ENCODE assay signal across 9 cellular contexts in genomic region chr1:206631085-206631509, GRCh38. TPM values are rescaled to one million over a fixed set of nuclear protein-coding genes. Genes with fewer than 3 reads are reported as not detected.
DNase-seq lines count a peak whose midpoint lies in the region; ATAC-seq and TF ChIP-seq lines count a peak whose summit lies in the region.
"Had no signal": no experiment of that assay in that cellular context is flagged by ENCODE, and none has a peak within 500 bp of the region (broad histone marks: within the 10 kb centered on the region; RNA-seq: fewer than 3 reads in every experiment).

No MANE protein-coding gene starts in this region.

- no peak overlapping the region for H2BK20ac ChIP-seq in H9 (ENCODE audit: low read depth, low read length, poor library complexity, severe bottlenecking)

- no peak overlapping the region for H3K56ac ChIP-seq in H9 (ENCODE audit: insufficient read length, low read depth, low read length)

- no peak overlapping the region for H3K9ac ChIP-seq in H9 (ENCODE audit: extremely low read depth, insufficient read length, low read length)

- H3K79me2 ChIP-seq in H9 (ENCODE audit: insufficient read depth, low read length): no peaks in the 10 kb centered on the region

- no peak overlapping the region for H3K18ac ChIP-seq in H9 (ENCODE audit: insufficient read length, low read depth, low read length)

- H3K9me3 Mint-ChIP-seq in H9 (peaks cover 0 to 5% of the 10 kb centered on the region in 2 experiments; a peak in 1 of 5 replicates), natural killer cell (no peaks in the 10 kb centered on the region)
- H3K9me3 Mint-ChIP-seq: IgD-negative memory B cell had no signal

- H3K4me2 ChIP-seq in H9 (ENCODE audit: insufficient read depth, insufficient read length, low read length): no peak overlapping the region

- intact Hi-C loops in sigmoid colon (cut with DNase I): no loop called here
- intact Hi-C loops in natural killer cell (cut with micrococcal nuclease): loop anchor here (10.0 kb wide), 2 partner anchors 174 to 284 kb away; no protein-coding TSS in a partner anchor

- H3T11ph ChIP-seq in H9 (ENCODE audit: low read length): no peak overlapping the region

- H3K23ac ChIP-seq in H9 (ENCODE audit: insufficient read length, low read depth, low read length): no peak overlapping the region

- no peak overlapping the region for H2BK15ac ChIP-seq in H9 (ENCODE audit: low read depth, low read length)

- no peak overlapping the region for H4K8ac ChIP-seq in H9 (replicated peaks; ENCODE audit: insufficient read length, low read depth, low read length)

- no peak for TF ChIP-seq EP300 in sigmoid colon (IDR thresholded peaks at IDR 0.05)

- H3K14ac ChIP-seq in H9 (ENCODE audit: insufficient read depth, low read length): no peak overlapping the region

- peaks cover 28% of the 10 kb centered on the region for H3K27me3 Mint-ChIP-seq in H9 (ENCODE audit: low read depth)
- H3K27me3 Mint-ChIP-seq in natural killer cell (ENCODE audit: low read depth in 2 of 2): peaks cover 20 to 30% of the 10 kb centered on the region in 2 donors

- H4K91ac ChIP-seq in H9 (ENCODE audit: insufficient read length, low read depth, low read length): no peak overlapping the region

- no peaks in the 10 kb centered on the region for H3K9me3 ChIP-seq in H9 (ENCODE audit: control insufficient read depth, low read depth, low read length)
- H3K9me3 ChIP-seq in WERI-Rb-1 (ENCODE audit: severe bottlenecking): no peaks in the 10 kb centered on the region
- no peaks in the 10 kb centered on the region for H3K9me3 ChIP-seq in sigmoid colon

- H3K4me1 ChIP-seq in H9 (ENCODE audit: insufficient read depth, low read length) (peaks cover 3% of the 10 kb centered on the region; the same call in 1 of the 2 replicates), sigmoid colon (peaks cover 0 to 18% (median 13%) of the 10 kb centered on the region in 4 donors)

- no peak overlapping the region for H4K5ac ChIP-seq in H9 (ENCODE audit: insufficient read length, low read depth, low read length)

- H2AFZ ChIP-seq in H9 (ENCODE audit: low read length): no peak overlapping the region

- no CpG with 5 or more reads among the region's 4 CpGs for WGBS in H9 (ENCODE audit: extremely low coverage, insufficient read length, low lambda C conversion rate)
- 34 to 56% methylated on average over 4 of the region's 4 CpGs for WGBS in sigmoid colon, 2 donors

- no peaks in the 10 kb centered on the region for H3K27me3 ChIP-seq in H9 (ENCODE audit: insufficient read depth, low read length)
- H3K27me3 ChIP-seq in WERI-Rb-1 (ENCODE audit: insufficient read depth, low read depth, severe bottlenecking): no peaks in the 10 kb centered on the region
- no peaks in the 10 kb centered on the region for H3K27me3 ChIP-seq in sigmoid colon

- TF ChIP-seq POLR2A in sigmoid colon (IDR thresholded peaks at IDR 0.05): no peak

- H3K4me3 Mint-ChIP-seq in H9 (no peak overlapping the region), natural killer cell (no peak overlapping the region)
- H3K4me3 Mint-ChIP-seq: IgD-negative memory B cell had no signal

- H3K4me1 Mint-ChIP-seq in H9 (peaks cover 19 to 25% of the 10 kb centered on the region in 2 experiments), natural killer cell (peaks cover 10 to 20% of the 10 kb centered on the region in 2 donors)

- H2BK120ac ChIP-seq in H9 (ENCODE audit: low read depth, low read length, poor library complexity, severe bottlenecking): no peak overlapping the region

- H3K27ac Mint-ChIP-seq in H9 (no peak overlapping the region), natural killer cell (no peak overlapping the region)
- H3K27ac Mint-ChIP-seq: IgD-negative memory B cell had no signal

- H2BK5ac ChIP-seq in H9 (ENCODE audit: insufficient read length, low read length): no peak overlapping the region

- DNase-seq in CMK (ENCODE audit: low read depth): peak; percentile 85
- DNase-seq in H9: peak; percentile 93
- peak; percentile 79 for DNase-seq in NCI-H2227 (lab: John Stamatoyannopoulos, UW; ENCODE audit: unreplicated experiment)
- DNase-seq in WERI-Rb-1: peak; percentile 99
- DNase-seq in glomerular visceral epithelial cell (ENCODE audit: extremely low spot score): peak; percentile 86
- DNase-seq in sigmoid colon: peak; percentile 88
- DNase-seq in natural killer cell: no peak

- H4K20me1 ChIP-seq in H9 (ENCODE audit: control insufficient read depth, insufficient read depth, insufficient read length): no peaks in the 10 kb centered on the region

- TF ChIP-seq CTCF in H9 (conservative IDR thresholded peaks at IDR 0.05) (peak; percentile 74), WERI-Rb-1 (IDR thresholded peaks at IDR 0.05; ENCODE audit: low read depth, low read length) (peak; percentile 96), sigmoid colon (IDR thresholded peaks at IDR 0.05) (no peak), natural killer cell (IDR thresholded peaks at IDR 0.05) (no peak)

- H2AK5ac ChIP-seq in H9 (ENCODE audit: insufficient read length, low read length): no peak overlapping the region

- H3K23me2 ChIP-seq in H9 (ENCODE audit: insufficient read length, low read depth, low read length, poor library complexity, severe bottlenecking): peaks cover 13% of the 10 kb centered on the region

- no peak for ATAC-seq in natural killer cell
- no peak for ATAC-seq in HG03520 (IDR thresholded peaks at IDR 0.05; ENCODE audit: unreplicated experiment)

- peaks cover 3% of the 10 kb centered on the region; the same call in 1 of the 2 replicates for H3K36me3 ChIP-seq in WERI-Rb-1
- H3K36me3 ChIP-seq in sigmoid colon: no peaks in the 10 kb centered on the region

- no peak overlapping the region for H3K4me3 ChIP-seq in WERI-Rb-1 (ENCODE audit: low read depth, low read length)
- H3K4me3 ChIP-seq in sigmoid colon: no peak overlapping the region

- no peak overlapping the region for H3K4ac ChIP-seq in H9 (ENCODE audit: low read depth, low read length)

- H2BK12ac ChIP-seq in H9 (ENCODE audit: insufficient read length, low read depth, low read length): no peak overlapping the region

- H3K36me3 Mint-ChIP-seq in H9 (ENCODE audit: insufficient read depth in 1 of 3, low read depth in 3 of 3): no peaks in the 10 kb centered on the region
- H3K36me3 Mint-ChIP-seq in natural killer cell: no peaks in the 10 kb centered on the region
- H3K36me3 Mint-ChIP-seq: IgD-negative memory B cell had no signal

- H3K27ac ChIP-seq in H9 (ENCODE audit: insufficient read length, low read depth, low read length) (no peak overlapping the region), WERI-Rb-1 (no peak overlapping the region), sigmoid colon (peak overlapping the region in 3 of 4 donors; percentile 3 to 21 (median 6))

- H3K79me1 ChIP-seq in H9 (ENCODE audit: insufficient read depth, low read depth, low read length, poor library complexity, severe bottlenecking): no peaks in the 10 kb centered on the region

RNA-seq across cellular contexts. Expression of gene DYRK3, which starts 4.2 kb away (rescaled TPM):
- 4.0 and 4.7 TPM in 2 replicates for total RNA-seq in H9 (2021)
- total RNA-seq in sigmoid colon: 1 to 10 TPM; 3.2 to 7.8 (median 6.2) TPM
- 1 to 10 TPM in 1 of 3 donors, under 1 TPM in 2; 0.60 to 1.3 (median 0.92) TPM for polyA plus RNA-seq in sigmoid colon
- total RNA-seq in natural killer cell: under 1 TPM; 0.16 to 0.66 (median 0.43) TPM

RNA-seq across cellular contexts. Expression of gene EIF2D, which starts 18.8 kb away (rescaled TPM):
- total RNA-seq in H9 (2021): 32.7 and 35.8 TPM in 2 replicates
- 10 to 100 TPM; 43.3 to 59.6 (median 54.8) TPM for total RNA-seq in sigmoid colon
- 10 to 100 TPM; 27.0 to 41.7 (median 29.4) TPM for polyA plus RNA-seq in sigmoid colon
- total RNA-seq in natural killer cell: 10 to 100 TPM; 31.8 to 34.6 (median 32.7) TPM

RNA-seq across cellular contexts. Expression of gene MAPKAPK2, which starts 53.6 kb away (rescaled TPM):
- total RNA-seq in H9 (2021): 48.0 and 50.1 TPM in 2 replicates
- total RNA-seq in sigmoid colon: 10 to 100 TPM; 32.1 to 61.4 (median 40.5) TPM
- polyA plus RNA-seq in sigmoid colon: 10 to 100 TPM; 37.8 to 55.5 (median 39.3) TPM
- 100 to 1,000 TPM; 137 to 197 (median 178) TPM for total RNA-seq in natural killer cell

Comparison
In these comparisons a context has a peak if more than half of its experiments do, and no peak if none do; other contexts are left out.
1. H3K27ac ChIP-seq: peak in sigmoid colon (3 of 4); none in H9 (single experiment) and WERI-Rb-1 (single experiment).
2. CTCF ChIP-seq: peak in H9 (single experiment) and WERI-Rb-1 (single experiment); none in sigmoid colon (0 of 4) and natural killer cell (single experiment).